In the genomic region with DNA sequence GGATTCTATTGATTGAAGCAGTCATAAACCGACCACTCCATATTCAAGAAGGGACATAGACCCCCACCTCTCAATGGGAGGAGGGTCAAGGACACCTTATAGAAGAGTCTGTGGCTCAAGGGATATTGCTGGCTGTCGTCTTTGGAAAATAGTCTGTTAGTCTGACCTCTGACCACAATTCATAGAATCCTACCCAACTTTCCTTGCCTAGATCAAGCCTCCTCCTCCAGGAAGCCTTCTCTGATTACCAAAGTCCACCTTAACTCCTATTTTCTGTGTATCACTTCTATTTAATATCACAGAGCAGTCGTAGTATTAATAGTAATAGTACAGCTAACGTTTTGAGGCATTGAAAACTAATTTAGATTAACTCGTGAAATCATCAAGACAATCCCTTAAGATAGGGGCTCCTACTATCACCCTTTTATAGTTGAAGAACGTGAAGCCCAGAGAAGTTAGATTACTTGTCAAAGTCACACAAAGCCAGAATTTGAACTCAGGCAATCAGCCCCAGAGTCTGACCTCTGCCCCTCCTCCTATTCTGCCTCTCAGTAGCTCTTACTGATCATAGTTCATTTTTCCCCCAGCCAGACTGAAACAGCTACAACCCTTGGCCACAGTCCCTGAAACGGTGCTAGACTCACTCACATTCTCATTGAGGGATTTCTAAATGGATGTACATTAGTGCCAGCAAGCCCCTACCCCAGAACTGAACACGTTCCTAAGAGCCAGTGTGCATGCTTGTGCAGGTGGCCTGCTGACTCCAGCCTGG, we compare ENCODE assay signal across 25 cellular contexts.
"Had no signal": no experiment of that assay in that cellular context is flagged by ENCODE, and none has a peak within 500 bp of the region (broad histone marks: within the 10 kb centered on the region; RNA-seq: fewer than 3 reads in every experiment).

No MANE protein-coding gene starts in this region.

- H3K36me3 ChIP-seq: breast epithelium, esophagus muscularis mucosa, heart left ventricle, lower lobe of right lung, neutrophil, transverse colon had no signal

- DNase-seq: activated CD4-positive, alpha-beta T cell treated with anti-CD3 and anti-CD28 coated beads for 36 hours; activated CD4-positive, alpha-beta T cell treated with anti-CD3 and anti-CD28 coated beads, Interleukin-2, amount 50 U/mL, for 4 hours; activated CD4-positive, CD25-positive, alpha-beta regulatory T cell; activated CD8-positive, alpha-beta memory T cell treated with anti-CD3 and anti-CD28 coated beads for 24 hours; activated gamma-delta T cell treated with Interleukin-2 at 50 U/mL for 16 hours; activated naive CD4-positive, alpha-beta T cell treated with anti-CD3 and anti-CD28 coated beads, Interleukin-2, amount 50 U/mL, for 16 hours; amniotic stem cell; central memory CD4-positive, alpha-beta T cell; foreskin keratinocyte; heart left ventricle; lower lobe of right lung; mesenchymal stem cell; mucosa of descending colon; stimulated activated CD4-positive, alpha-beta T cell treated with anti-CD3 and anti-CD28 coated beads, Interleukin-1b, Interleukin-23, amount 100 ng/mL, for 48 hours; stimulated activated CD4-positive, alpha-beta T cell treated with anti-CD3 and anti-CD28 coated beads, Interleukin-4, amount 100 ng/mL, for 4 hours; stimulated activated CD8-positive, alpha-beta memory T cell treated with anti-CD3 and anti-CD28 coated beads, Interleukin-4, amount 100 ng/mL, for 48 hours; testis; transverse colon had no signal

- H3K4me1 ChIP-seq: breast epithelium, foreskin keratinocyte, lower lobe of right lung, testis, transverse colon had no signal

- H3K9me3 ChIP-seq: lower lobe of right lung, mucosa of descending colon, neutrophil, testis, transverse colon had no signal

- H3K4me3 Mint-ChIP-seq: activated CD4-positive, alpha-beta T cell treated with anti-CD3 and anti-CD28 coated beads for 36 hours; natural killer cell treated with Interleukin-12 subunit alpha and Interleukin-12 subunit beta and Interleukin-15 and Interleukin-18, amount 100 ng/mL, for 72 hours; stimulated activated memory B cell treated with anti-CD40 and anti-IgM and Interleukin-4, amounts not matched to agents 10 μg/mL and 1 μg/mL and 100 μg/mL, for 72 hours had no signal

- H3K36me3 Mint-ChIP-seq: natural killer cell treated with Interleukin-12 subunit alpha and Interleukin-12 subunit beta and Interleukin-15 and Interleukin-18, amount 100 ng/mL, for 72 hours had no signal

- H3K27ac ChIP-seq: breast epithelium, esophagus muscularis mucosa, foreskin keratinocyte, heart left ventricle, lower lobe of right lung, neutrophil, testis, transverse colon had no signal

- H3K27me3 Mint-ChIP-seq: activated CD4-positive, alpha-beta T cell treated with anti-CD3 and anti-CD28 coated beads for 36 hours; stimulated activated memory B cell treated with anti-CD40 and anti-IgM and Interleukin-4, amounts not matched to agents 10 μg/mL and 1 μg/mL and 100 μg/mL, for 72 hours had no signal

- H3K9me3 Mint-ChIP-seq: natural killer cell treated with Interleukin-12 subunit alpha and Interleukin-12 subunit beta and Interleukin-15 and Interleukin-18, amount 100 ng/mL, for 72 hours had no signal

- H3K27ac Mint-ChIP-seq: activated CD4-positive, alpha-beta T cell treated with anti-CD3 and anti-CD28 coated beads for 36 hours; natural killer cell treated with Interleukin-12 subunit alpha and Interleukin-12 subunit beta and Interleukin-15 and Interleukin-18, amount 100 ng/mL, for 72 hours; stimulated activated memory B cell treated with anti-CD40 and anti-IgM and Interleukin-4, amounts not matched to agents 10 μg/mL and 1 μg/mL and 100 μg/mL, for 72 hours had no signal

- H3K27me3 ChIP-seq: esophagus muscularis mucosa, foreskin keratinocyte, neutrophil, testis, transverse colon had no signal

- H3K4me3 ChIP-seq: breast epithelium, esophagus muscularis mucosa, heart left ventricle, lower lobe of right lung, mucosa of descending colon, smooth muscle cell, testis, transverse colon had no signal

- ATAC-seq: activated CD4-positive, alpha-beta T cell treated with anti-CD3 and anti-CD28 coated beads for 36 hours; foreskin keratinocyte; heart left ventricle; lower lobe of right lung; mucosa of descending colon; natural killer cell treated with Interleukin-12 subunit alpha and Interleukin-12 subunit beta and Interleukin-15 and Interleukin-18, amount 100 ng/mL, for 72 hours; sciatic nerve; stimulated activated memory B cell treated with anti-CD40 and anti-IgM and Interleukin-4, amounts not matched to agents 10 μg/mL and 1 μg/mL and 100 μg/mL, for 72 hours had no signal

- H3K4me2 ChIP-seq: smooth muscle cell had no signal
